Comparison of ENCODE assay signal across 12 cellular contexts in genomic region chr5:55062039-55062779, GRCh38. TPM values are rescaled to one million over a fixed set of nuclear protein-coding genes. Genes with fewer than 3 reads are reported as not detected.
A peak's percentile ranks its signal among the peaks of the same experiment; 100 is the strongest.
DNase-seq lines count a peak whose midpoint lies in the region; ATAC-seq and TF ChIP-seq lines count a peak whose summit lies in the region.
"Had no signal": no experiment of that assay in that cellular context is flagged by ENCODE, and none has a peak within 500 bp of the region (broad histone marks: within the 10 kb centered on the region; RNA-seq: fewer than 3 reads in every experiment).

No MANE protein-coding gene starts in this region.

- peak overlapping the region; percentile 93 for H3K27ac Mint-ChIP-seq in central memory CD8-positive, alpha-beta T cell (ENCODE audit: low read depth)

- no peaks in the 10 kb centered on the region for H3K9me3 ChIP-seq in prostate gland
- H3K9me3 ChIP-seq: SJSA1 had no signal

- H3K4me3 ChIP-seq in prostate gland: no peak overlapping the region
- H3K4me3 ChIP-seq: SJSA1 had no signal

- intact Hi-C loops in prostate gland (cut with DNase I): no loop called here

- H3K27me3 Mint-ChIP-seq in central memory CD8-positive, alpha-beta T cell: no peaks in the 10 kb centered on the region

- peak; percentile 29 for DNase-seq in NCI-H345 (lab: John Stamatoyannopoulos, UW)
- peak; percentile 11 to 18 for DNase-seq in activated CD4-positive, alpha-beta T cell treated with anti-CD3 and anti-CD28 coated beads, Interleukin-2, amount 50 U/mL, for 4 hours
- DNase-seq in central memory CD8-positive, alpha-beta T cell (ENCODE audit: low spot score in 2 of 2): peak; percentile 15 to 53
- DNase-seq in stimulated activated CD8-positive, alpha-beta memory T cell treated with anti-CD3 and anti-CD28 coated beads, Interleukin-7, amount 100 ng/mL, for 24 hours (ENCODE audit: low read depth): peak; percentile 21
- no peak for DNase-seq in prostate gland (ENCODE audit: low spot score)
- DNase-seq in nucleus accumbens (lab: John Stamatoyannopoulos, UW): no peak
- no peak for DNase-seq in NCI-H2227 treated with DMSO at 0.1 percent for 48 hours (lab: John Stamatoyannopoulos, UW)
- DNase-seq: hypothalamus had no signal

- peaks cover 7% of the 10 kb centered on the region for H3K36me3 Mint-ChIP-seq in central memory CD8-positive, alpha-beta T cell (ENCODE audit: insufficient read depth)

- H3K9me3 Mint-ChIP-seq in central memory CD8-positive, alpha-beta T cell: no peaks in the 10 kb centered on the region

- no peak for TF ChIP-seq POLR2A in prostate gland (IDR thresholded peaks at IDR 0.05)

- H3K27me3 ChIP-seq in prostate gland (replicated peaks; ENCODE audit: insufficient read depth): no peaks in the 10 kb centered on the region
- H3K27me3 ChIP-seq: SJSA1 had no signal

- no peak overlapping the region for H3K27ac ChIP-seq in prostate gland
- H3K27ac ChIP-seq: KMS-11, parathyroid adenoma had no signal

- WGBS in prostate gland: 77% methylated on average over 9 of the region's 9 CpGs

- no peaks in the 10 kb centered on the region for H3K36me3 ChIP-seq in prostate gland
- H3K36me3 ChIP-seq: SJSA1 had no signal

- no peak for TF ChIP-seq CTCF in prostate gland (IDR thresholded peaks at IDR 0.05)

- ATAC-seq in central memory CD8-positive, alpha-beta T cell (replicated peaks; ENCODE audit: extremely low read depth, poor library complexity, severe bottlenecking): peak; percentile 96
- ATAC-seq in GM19463 (IDR thresholded peaks at IDR 0.05; ENCODE audit: unreplicated experiment): no peak

- H3K4me1 ChIP-seq in prostate gland (replicated peaks): no peaks in the 10 kb centered on the region
- H3K4me1 ChIP-seq: parathyroid adenoma had no signal

- peak overlapping the region; percentile 85 for H3K4me3 Mint-ChIP-seq in central memory CD8-positive, alpha-beta T cell

- H3K4me1 Mint-ChIP-seq in central memory CD8-positive, alpha-beta T cell: peaks cover 57% of the 10 kb centered on the region

RNA-seq across cellular contexts. Expression of gene GZMK, which starts 38.2 kb away (rescaled TPM):
- total RNA-seq in prostate gland: under 1 TPM in 1 of 2 donors, not detected in 1; 0.45 TPM

RNA-seq across cellular contexts. Expression of gene GZMA, which starts 40.2 kb away (rescaled TPM):
- total RNA-seq in prostate gland: under 1 TPM in 1 of 2 donors, not detected in 1; 0.36 TPM
- total RNA-seq: SJSA1 had no signal

Comparison
In these comparisons a context has a peak if more than half of its experiments do, and no peak if none do; other contexts are left out.
1. DNase-seq: peak in NCI-H345 (single experiment), activated CD4-positive, alpha-beta T cell treated with anti-CD3 and anti-CD28 coated beads, Interleukin-2, amount 50 U/mL, for 4 hours (2 of 2), central memory CD8-positive, alpha-beta T cell (2 of 2) and stimulated activated CD8-positive, alpha-beta memory T cell treated with anti-CD3 and anti-CD28 coated beads, Interleukin-7, amount 100 ng/mL, for 24 hours (single experiment); none in prostate gland (single experiment), nucleus accumbens (0 of 56) and NCI-H2227 treated with DMSO at 0.1 percent for 48 hours (single experiment).